ENCODE assay signal across 8 cellular contexts in genomic region chr2:53786371-53787254, GRCh38. TPM values are rescaled to one million over a fixed set of nuclear protein-coding genes. Genes with fewer than 3 reads are reported as not detected.
DNase-seq lines count a peak whose midpoint lies in the region; ATAC-seq and TF ChIP-seq lines count a peak whose summit lies in the region.

Gene ASB3, minus strand, starts transcription at chr2:53786953. Its CDS starts 21,381 bp downstream, at chr2:53765572.
Gene ERLEC1, plus strand, starts transcription at chr2:53787044. Its CDS starts 167 bp downstream, at chr2:53787211.

- H3K27ac ChIP-seq in Panc1 (ENCODE audit: low read length) = peak within 1 kb of the TSS; percentile 94
- peak within 1 kb of the TSS; percentile 96 for H3K27ac ChIP-seq in muscle layer of colon (ENCODE audit: low read depth, low read length)

- in situ Hi-C loops in Panc1 (cut with HindIII; ENCODE audit: low pct_unique_long_range_greater_than_20kb, low sequenced_read_pairs) = no loop called here

- TF ChIP-seq CTCF in Panc1 (IDR thresholded peaks at IDR 0.05) = no peak

- POLR2A ChIA-PET in Panc1 (lab: Charles Lee) = no interaction called here

- H3K36me3 ChIP-seq in Panc1 (ENCODE audit: control insufficient read depth, insufficient read depth, low read length) (peaks cover 4% of the 10 kb centered on the region; the same call in 1 of the 2 replicates), muscle layer of colon (ENCODE audit: insufficient read depth, low read length) (no peaks in the 10 kb centered on the region)

- peak within 1 kb of the TSS; percentile 94 for H3K4me3 ChIP-seq in Jurkat, Clone E6-1 (ENCODE audit: low read length)
- H3K4me3 ChIP-seq in Panc1 (ENCODE audit: low read depth in 2 of 2, low read length in 2 of 2) (peak within 1 kb of the TSS; percentile 96 to 97), muscle layer of colon (ENCODE audit: low read depth in 1 of 2, low read length in 2 of 2) (peak within 1 kb of the TSS; percentile 83 to 90)

- H3K4me1 ChIP-seq in Panc1 (ENCODE audit: control insufficient read depth, insufficient read depth, low read length) = peaks cover 21% of the 10 kb centered on the region
- peaks cover 28% of the 10 kb centered on the region for H3K4me1 ChIP-seq in muscle layer of colon (ENCODE audit: insufficient read depth, low read length)

- H3K9me3 Mint-ChIP-seq in activated T-cell treated with anti-CD3 and anti-CD28 coated beads, Interleukin-2, amount 50 U/mL, for 4 hours = no peaks in the 10 kb centered on the region

- peaks cover 10% of the 10 kb centered on the region for H3K36me3 Mint-ChIP-seq in activated T-cell treated with anti-CD3 and anti-CD28 coated beads, Interleukin-2, amount 50 U/mL, for 4 hours (ENCODE audit: insufficient read depth)

- peak; percentile 41 for DNase-seq in DMS153 treated with DMSO at 0.1 percent for 48 hours (lab: John Stamatoyannopoulos, UW; ENCODE audit: unreplicated experiment)
- DNase-seq in Jurkat, Clone E6-1 (ENCODE audit: low read depth, low spot score) = peak; percentile 86
- DNase-seq in Panc1 (ENCODE audit: low read depth, low spot score) = peak; percentile 59
- peak; percentile 80 for DNase-seq in activated T-cell treated with anti-CD3 and anti-CD28 coated beads, Interleukin-2, amount 50 U/mL, for 4 hours
- peak; percentile 75 for DNase-seq in stimulated activated CD8-positive, alpha-beta memory T cell treated with anti-CD3 and anti-CD28 coated beads, Interleukin-7, amount 100 ng/mL, for 24 hours (ENCODE audit: low read depth)

- H3K27me3 Mint-ChIP-seq in activated T-cell treated with anti-CD3 and anti-CD28 coated beads, Interleukin-2, amount 50 U/mL, for 4 hours (ENCODE audit: low read depth) = no peaks in the 10 kb centered on the region

- H3K9me3 ChIP-seq in Panc1 (ENCODE audit: control insufficient read depth, insufficient read depth, low read depth, low read length) = no peaks in the 10 kb centered on the region
- no peaks in the 10 kb centered on the region for H3K9me3 ChIP-seq in muscle layer of colon (ENCODE audit: low read length)

- no TSS peak for BruUV-seq in Panc1 (replicated peaks; lab: Mats Ljungman, UMichigan)

- H3K27me3 ChIP-seq in Panc1 (ENCODE audit: control insufficient read depth, insufficient read depth, low read length) (no peaks in the 10 kb centered on the region), muscle layer of colon (ENCODE audit: control insufficient read depth in 1 of 2, insufficient read depth in 2 of 2, low read length in 2 of 2) (no peaks in the 10 kb centered on the region)

- H3K9ac ChIP-seq in muscle layer of colon (ENCODE audit: low read length) = peak within 1 kb of the TSS; percentile 95

- CTCF ChIA-PET in Panc1 (lab: Charles Lee) = no interaction called here

- peaks cover 43% of the 10 kb centered on the region for H3K4me1 Mint-ChIP-seq in activated T-cell treated with anti-CD3 and anti-CD28 coated beads, Interleukin-2, amount 50 U/mL, for 4 hours (ENCODE audit: low read depth)

- ATAC-seq in GM21717 (IDR thresholded peaks at IDR 0.05; ENCODE audit: unreplicated experiment) (peak; percentile 97), Panc1 (peak; percentile 99), esophagus mucosa (peak; percentile 91)
- ATAC-seq in activated T-cell treated with anti-CD3 and anti-CD28 coated beads, Interleukin-2, amount 50 U/mL, for 4 hours = peak; percentile 92 to 94

- H3K4me3 Mint-ChIP-seq in activated T-cell treated with anti-CD3 and anti-CD28 coated beads, Interleukin-2, amount 50 U/mL, for 4 hours = peak within 1 kb of the TSS; percentile 100

- intact Hi-C loops in Panc1 (cut with micrococcal nuclease; ENCODE audit: unreplicated experiment) = no loop called here

RNA-seq across cellular contexts. Expression of gene ASB3, which starts in this region (rescaled TPM):
- polyA plus RNA-seq in Jurkat, Clone E6-1 (2012; ENCODE audit: insufficient read depth, insufficient read length) = 32.0 TPM
- total RNA-seq in Panc1 (2021; ENCODE audit: unreplicated experiment) (12.9 TPM), esophagus mucosa (9.2 TPM)
- 8.2 TPM for polyA plus RNA-seq in Panc1 (2012; ENCODE audit: insufficient read length)
- 10 to 100 TPM; 11.5 to 15.9 (median 12.8) TPM for total RNA-seq in activated T-cell treated with anti-CD3 and anti-CD28 coated beads, Interleukin-2, amount 50 U/mL, for 4 hours

RNA-seq across cellular contexts. Expression of gene ERLEC1, which starts in this region (rescaled TPM):
- 29.3 TPM for polyA plus RNA-seq in Jurkat, Clone E6-1 (2012; ENCODE audit: insufficient read depth, insufficient read length)
- total RNA-seq in Panc1 (2021; ENCODE audit: unreplicated experiment) (43.9 TPM), esophagus mucosa (15.5 TPM)
- 27.7 TPM for polyA plus RNA-seq in Panc1 (2012; ENCODE audit: insufficient read length)
- 10 to 100 TPM; 18.7 to 19.7 (median 19.7) TPM for total RNA-seq in activated T-cell treated with anti-CD3 and anti-CD28 coated beads, Interleukin-2, amount 50 U/mL, for 4 hours

Comparison
In these comparisons a context has a peak if more than half of its experiments do, and no peak if none do; other contexts are left out.
1. Peak in every context shown above with its lines: DNase-seq, ATAC-seq, H3K4me3 ChIP-seq and H3K27ac ChIP-seq.